Comparison of ENCODE assay signal across 15 cellular contexts in the genomic region with DNA sequence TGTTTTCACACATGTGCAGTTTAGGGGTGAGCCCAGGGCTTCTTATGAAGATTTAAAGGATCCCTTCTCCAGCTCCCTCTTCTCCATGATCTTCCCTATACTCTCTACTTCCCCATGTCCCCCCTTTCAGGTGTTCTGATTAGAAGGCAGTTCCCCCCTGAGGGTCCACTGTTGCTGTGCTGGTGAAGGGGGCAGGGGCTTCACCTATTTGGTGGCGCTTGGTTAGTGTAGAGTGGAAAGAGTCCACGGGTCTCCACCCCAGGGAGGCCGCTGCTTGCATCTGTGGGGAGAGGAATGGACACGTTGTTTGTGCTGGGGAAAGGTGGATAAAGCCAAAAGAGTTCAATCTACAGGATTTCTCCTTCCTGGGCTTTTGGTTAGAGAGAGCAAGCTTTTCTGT.
"Had no signal": no experiment of that assay in that cellular context is flagged by ENCODE, and none has a peak within 500 bp of the region (broad histone marks: within the 10 kb centered on the region; RNA-seq: fewer than 3 reads in every experiment).

No MANE protein-coding gene starts in this region.

- H3K27ac Mint-ChIP-seq: activated T-helper 1 cell treated with anti-CD3 and anti-CD28 coated beads, Interleukin-12 subunit alpha, Interleukin-12 subunit beta, Interleukin-2, Interleukin-4 antibody, amounts not matched to agents 30 ng/mL and 10 ng/mL and 1 ng/mL, durations not matched to agents 14 hours and 24 hours and 36 hours had no signal

- H3K4me3 Mint-ChIP-seq: activated CD4-positive, alpha-beta memory T cell treated with anti-CD3 and anti-CD28 coated beads for 36 hours; activated T-helper 1 cell treated with anti-CD3 and anti-CD28 coated beads, Interleukin-12 subunit alpha, Interleukin-12 subunit beta, Interleukin-2, Interleukin-4 antibody, amounts not matched to agents 30 ng/mL and 10 ng/mL and 1 ng/mL, durations not matched to agents 14 hours and 24 hours and 36 hours; effector memory CD8-positive, alpha-beta T cell; neural crest cell had no signal

- DNase-seq: activated CD4-positive, alpha-beta memory T cell treated with anti-CD3 and anti-CD28 coated beads for 36 hours; activated CD4-positive, CD25-positive, alpha-beta regulatory T cell treated with anti-CD3 and anti-CD28 coated beads, Interleukin-2, amount 50 U/mL, for 72 hours; activated naive CD4-positive, alpha-beta T cell treated with Interleukin-2 at 50 U/mL for 16 hours; cortex of kidney; effector memory CD8-positive, alpha-beta T cell; left colon; ovary; stimulated activated CD4-positive, alpha-beta T cell treated with anti-CD3 and anti-CD28 coated beads, Interleukin-4, amount 100 ng/mL, for 24 hours; stomach; thyroid gland; uterus had no signal

- H3K36me3 ChIP-seq: cardiac muscle cell, gastroesophageal sphincter, ovary, stomach, thyroid gland, uterus had no signal

- H3K27me3 Mint-ChIP-seq: activated CD4-positive, alpha-beta memory T cell treated with anti-CD3 and anti-CD28 coated beads for 36 hours; effector memory CD8-positive, alpha-beta T cell had no signal

- H3K9me3 ChIP-seq: ovary, thyroid gland had no signal

- H3K4me3 ChIP-seq: cardiac muscle cell, gastroesophageal sphincter, ovary, stomach, thyroid gland, uterus had no signal

- ATAC-seq: effector memory CD8-positive, alpha-beta T cell; gastroesophageal sphincter; left colon had no signal

- H3K27ac ChIP-seq: cardiac muscle cell, gastroesophageal sphincter, ovary, stomach, uterus had no signal

- H3K27me3 ChIP-seq: cardiac muscle cell, gastroesophageal sphincter, ovary, stomach, thyroid gland, uterus had no signal
